9 cellular contexts compared by ENCODE assay signal in the genomic region with DNA sequence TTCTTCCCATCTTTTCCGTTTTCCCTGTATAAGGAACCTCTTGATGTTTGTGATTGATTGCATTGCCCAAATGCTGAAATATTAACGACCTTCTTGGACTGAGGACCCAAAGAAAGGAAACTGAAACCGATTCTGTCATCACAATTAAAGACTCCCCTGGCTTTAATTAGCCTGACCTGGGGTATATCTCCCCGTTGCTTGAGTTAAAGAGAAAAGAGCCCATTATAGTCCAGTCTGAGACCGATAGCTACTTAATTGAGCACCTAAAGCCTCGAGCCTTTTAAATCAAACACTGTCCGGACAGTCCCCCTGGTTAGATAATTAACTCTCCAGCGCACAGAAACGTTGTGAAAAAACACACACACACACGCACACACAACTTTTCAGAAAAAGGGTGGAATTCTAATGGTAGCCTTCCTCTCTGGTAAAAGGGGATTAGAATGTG. TPM values are rescaled to one million over a fixed set of nuclear protein-coding genes. Genes with fewer than 3 reads are reported as not detected.
A peak's percentile ranks its signal among the peaks of the same experiment; 100 is the strongest.
DNase-seq lines count a peak whose midpoint lies in the region; ATAC-seq, FAIRE-seq and TF ChIP-seq lines count a peak whose summit lies in the region.
"Had no signal": no experiment of that assay in that cellular context is flagged by ENCODE, and none has a peak within 500 bp of the region (broad histone marks: within the 10 kb centered on the region; RNA-seq: fewer than 3 reads in every experiment).

No MANE protein-coding gene starts in this region.

- peaks cover 32% of the 10 kb centered on the region for H3K36me3 Mint-ChIP-seq in mesothelial cell of epicardium

- POLR2A ChIA-PET in K562 (lab: Yijun Ruan, JAX): interaction anchor here (0.8 to 0.9 kb wide), 2 partner anchors 15 to 18 kb away, joined by 3 read pairs; no protein-coding TSS in a partner anchor

- no peak for TF ChIP-seq POLR2A in K562 (conservative IDR thresholded peaks at IDR 0.05)

- in situ Hi-C loops in K562 (cut with MboI): no loop called here

- H3K9ac ChIP-seq in K562 (ENCODE audit: insufficient read depth in 1 of 2, low read depth in 2 of 2, low read length in 2 of 2): no peak overlapping the region

- peaks cover 71% of the 10 kb centered on the region for H3K4me1 Mint-ChIP-seq in mesothelial cell of epicardium

- H3K9me3 Mint-ChIP-seq in mesothelial cell of epicardium: no peaks in the 10 kb centered on the region

- 0 out of 2 replicates have a peak overlapping the region, but pooled peaks have one; percentile 77 for H3K4me2 ChIP-seq in K562 (ENCODE audit: insufficient read depth, low read length)

- no peaks in the 10 kb centered on the region for H3K9me1 ChIP-seq in K562 (ENCODE audit: control insufficient read depth, insufficient read depth, low read length)

- no peak for TF ChIP-seq RAD21 in K562 (CRISPR knock-in tag; conservative IDR thresholded peaks at IDR 0.05 in 1 of 2, IDR thresholded peaks at IDR 0.05 in 1 of 2)

- no peak for ATAC-seq in heart right ventricle
- no peak for ATAC-seq in K562
- no peak for ATAC-seq in upper lobe of right lung
- no peak for ATAC-seq in HG02571 (IDR thresholded peaks at IDR 0.05; ENCODE audit: unreplicated experiment)

- H2AFZ ChIP-seq in K562 (ENCODE audit: low read depth, low read length): no peak overlapping the region

- intact Hi-C loops in heart right ventricle (cut with DNase I): loop anchor here in 3 of 10 donors (10.0 kb wide), 5 partner anchors 98 to 952 kb away; no protein-coding TSS in a partner anchor
- intact Hi-C loops in K562 (cut with micrococcal nuclease): loop anchor here (10.0 kb wide), 1 partner anchor 1348 kb away; a partner anchor contains a TSS
- intact Hi-C loops in upper lobe of right lung (cut with DNase I): no loop called here

- CTCF ChIA-PET in K562 (lab: Yijun Ruan, JAX; ENCODE audit: low intra/inter-chr PET ratio): no interaction called here

- H3K27me3 Mint-ChIP-seq in mesothelial cell of epicardium (ENCODE audit: low read depth): no peaks in the 10 kb centered on the region

- BruUV-seq in K562 (replicated peaks; lab: Mats Ljungman, UMichigan): no TSS peak

- H3K79me2 ChIP-seq in K562 (ENCODE audit: control insufficient read depth, insufficient read depth, low read length): peaks cover 35% of the 10 kb centered on the region

- peaks cover 0 to 72% (median 56%) of the 10 kb centered on the region in 9 donors for H3K4me1 ChIP-seq in heart right ventricle
- H3K4me1 ChIP-seq in right atrium auricular region: peaks cover 0 to 55% of the 10 kb centered on the region in 2 donors
- H3K4me1 ChIP-seq in K562 (replicated peaks in 1 of 2; ENCODE audit: control insufficient read depth in 2 of 2, insufficient read depth in 2 of 2, low read length in 2 of 2): peaks cover 13 to 14% of the 10 kb centered on the region in 2 experiments; a peak in 4 of 5 replicates
- peaks cover 37% of the 10 kb centered on the region for H3K4me1 ChIP-seq in upper lobe of right lung

- H3K27me3 ChIP-seq in heart right ventricle: no peaks in the 10 kb centered on the region
- no peaks in the 10 kb centered on the region for H3K27me3 ChIP-seq in right atrium auricular region
- no peaks in the 10 kb centered on the region for H3K27me3 ChIP-seq in K562 (ENCODE audit: control insufficient read depth in 2 of 2, insufficient read depth in 2 of 2, low read length in 2 of 2)
- no peaks in the 10 kb centered on the region for H3K27me3 ChIP-seq in upper lobe of right lung
- H3K27me3 ChIP-seq: cardiac muscle cell had no signal

- peak overlapping the region; percentile 69 for H3K4me3 Mint-ChIP-seq in mesothelial cell of epicardium

- 38 to 50% methylated on average over 10 of the region's 10 CpGs for WGBS in heart right ventricle, 2 donors
- 83% methylated on average over 10 of the region's 10 CpGs for WGBS in K562 (ENCODE audit: insufficient coverage, low coverage, missing lambda C conversion rate)

- no peak for DNase-seq in heart right ventricle
- DNase-seq in right atrium auricular region (ENCODE audit: low spot score): no peak
- DNase-seq in K562 (ENCODE audit: extremely low read depth in 1 of 4, low spot score in 3 of 4): no peak
- no peak for DNase-seq in mesothelial cell of epicardium (ENCODE audit: low spot score in 2 of 2, unreplicated experiment in 2 of 2)
- DNase-seq in upper lobe of right lung: no peak
- no peak for DNase-seq in anterior cingulate cortex (lab: John Stamatoyannopoulos, UW)
- no peak for DNase-seq in activated CD4-positive, CD25-positive, alpha-beta regulatory T cell (lab: John Stamatoyannopoulos, UW)

- H3K4me3 ChIP-seq in heart right ventricle (peak overlapping the region in 7 of 10 donors; percentile 60 to 86 (median 80)), right atrium auricular region (peak overlapping the region in 1 of 2 donors; percentile 93), K562 (no peak overlapping the region), upper lobe of right lung (peak overlapping the region; percentile 77)
- H3K4me3 ChIP-seq: cardiac muscle cell had no signal

- no peak for TF ChIP-seq EP300 in K562 (IDR thresholded peaks at IDR 0.05; ENCODE audit: low read length)

- no peaks in the 10 kb centered on the region for H3K9me3 ChIP-seq in heart right ventricle
- no peaks in the 10 kb centered on the region for H3K9me3 ChIP-seq in right atrium auricular region
- no peaks in the 10 kb centered on the region for H3K9me3 ChIP-seq in K562 (replicated peaks; ENCODE audit: control insufficient read depth, insufficient read depth, low read depth, low read length)
- no peaks in the 10 kb centered on the region for H3K9me3 ChIP-seq in upper lobe of right lung

- peak; percentile 23 for FAIRE-seq in K562 (lab: Jason Lieb, UNC)

- H3K36me3 ChIP-seq in heart right ventricle: peaks cover 0 to 51% (median 14%) of the 10 kb centered on the region in 9 donors
- H3K36me3 ChIP-seq in right atrium auricular region: peaks cover 23% of the 10 kb centered on the region
- peaks cover 49% of the 10 kb centered on the region for H3K36me3 ChIP-seq in K562 (ENCODE audit: control insufficient read depth, insufficient read depth, low read length)
- peaks cover 26% of the 10 kb centered on the region for H3K36me3 ChIP-seq in upper lobe of right lung

- TF ChIP-seq CTCF in heart right ventricle (IDR thresholded peaks at IDR 0.05) (no peak), right atrium auricular region (IDR thresholded peaks at IDR 0.05) (no peak), K562 (IDR thresholded peaks at IDR 0.05 in 2 of 3, conservative IDR thresholded peaks at IDR 0.05 in 1 of 3; ENCODE audit: insufficient read depth in 2 of 3, low read depth in 1 of 3, low read length in 3 of 3) (no peak), mesothelial cell of epicardium (IDR thresholded peaks at IDR 0.05; ENCODE audit: unreplicated experiment) (no peak), upper lobe of right lung (IDR thresholded peaks at IDR 0.05) (no peak)

- no peaks in the 10 kb centered on the region; the same call in 1 of the 2 replicates for H4K20me1 ChIP-seq in K562 (replicated peaks; ENCODE audit: control insufficient read depth, insufficient read depth, low read length)

- peak overlapping the region in 8 of 10 donors; percentile 41 to 92 (median 78) for H3K27ac ChIP-seq in heart right ventricle
- peak overlapping the region in 1 of 2 donors; percentile 63 for H3K27ac ChIP-seq in right atrium auricular region
- no peak overlapping the region for H3K27ac ChIP-seq in K562 (ENCODE audit: extremely low read depth, low read depth, low read length)
- H3K27ac ChIP-seq in upper lobe of right lung: peak overlapping the region; percentile 25
- H3K27ac ChIP-seq: cardiac muscle cell had no signal

- H3K27ac Mint-ChIP-seq in mesothelial cell of epicardium: no peak overlapping the region

TF ChIP-seq in K562, 482 proteins besides CTCF, POLR2A, EP300 and RAD21 (continues in another document):
- TF ChIP-seq HDAC2 (IDR thresholded peaks at IDR 0.05): no peak
- TF ChIP-seq MEIS2 (IDR thresholded peaks at IDR 0.05; ENCODE audit: partially characterized antibody): peak; percentile 4
- no peak for TF ChIP-seq SMAD2 (IDR thresholded peaks at IDR 0.05; ENCODE audit: low read depth, low read length)
- TF ChIP-seq TCF3 (CRISPR knock-in tag; IDR thresholded peaks at IDR 0.05): no peak
- no peak for TF ChIP-seq TCF7L2 (IDR thresholded peaks at IDR 0.05; ENCODE audit: low read depth, low read length)
- no peak for TF ChIP-seq PHTF2 (CRISPR knock-in tag; IDR thresholded peaks at IDR 0.05)
- no peak for TF ChIP-seq ARID1B (IDR thresholded peaks at IDR 0.05)
- TF ChIP-seq DIDO1 (tag; IDR thresholded peaks at IDR 0.05; ENCODE audit: low read depth): no peak

RNA-seq across cellular contexts. Expression of a gene that starts 8.0 kb away (rescaled TPM):
- total RNA-seq in heart right ventricle (10 to 100 TPM; 19.8 to 60.5 (median 27.7) TPM), right atrium auricular region (10 to 100 TPM; 32.7 to 47.7 TPM), K562 (2014; rRNA removed) (12.7 and 13.4 TPM in 2 replicates), K562 (2014; rRNA removed; fragmentation: Illumina TruSeq; extraction: Trizol) (23.3 and 24.3 TPM in 2 replicates), K562 (2015; rRNA removed; fragmentation: Illumina TruSeq; extraction: Trizol) (16.0 and 17.5 TPM in 2 replicates), K562 (2021) (32.0 and 32.9 TPM in 2 replicates), mesothelial cell of epicardium (86.5 to 96.9 TPM (median 93.0 TPM) in 3 replicates), upper lobe of right lung (46.5 TPM)
- polyA plus RNA-seq in heart right ventricle (10 to 100 TPM; 20.5 to 50.2 TPM), K562 (2011; rRNA removed) (35.3 and 40.4 TPM in 2 replicates), K562 (2014; fragmentation: Illumina TruSeq; extraction: Trizol) (24.3 and 33.2 TPM in 2 replicates), K562 (2014; fragmentation: Nextera tagmentation; extraction: Ambion mirVana) (1 to 10 TPM; 3.1 to 3.5 TPM), K562 (2014; rRNA removed) (22.4 and 23.9 TPM in 2 replicates)
- 7.3 and 9.3 TPM in 2 replicates for total RNA-seq in K562 (2011; cell fraction: chromatin; rRNA removed; ENCODE audit: low replicate concordance)
- total RNA-seq in K562 (2011; cell fraction: nucleolus; rRNA removed): 6.3 and 8.3 TPM in 2 replicates
- total RNA-seq in K562 (2011; cell fraction: nucleoplasm; rRNA removed): 7.6 and 10.4 TPM in 2 replicates
- 30.5 and 34.8 TPM in 2 replicates for polyA plus RNA-seq in K562 (2011; cell fraction: cytosol; rRNA removed)
- 26.9 and 35.6 TPM in 2 replicates for polyA plus RNA-seq in K562 (2011; cell fraction: nucleus; rRNA removed)
- polyA plus RNA-seq in K562 (2012): 23.1 and 41.8 TPM in 2 replicates
- 17.1 and 18.6 TPM in 2 replicates for polyA minus RNA-seq in K562 (2011; rRNA and poly(A)+ RNA removed)
- polyA minus RNA-seq in K562 (2011; cell fraction: cytosol; rRNA and poly(A)+ RNA removed): 7.4 and 7.5 TPM in 2 replicates
- 11.7 and 15.9 TPM in 2 replicates for polyA minus RNA-seq in K562 (2011; cell fraction: nucleus; rRNA and poly(A)+ RNA removed)
